ENCODE assay signal across 20 cellular contexts in genomic region chr1:172932981-172933380, GRCh38.
DNase-seq lines count a peak whose midpoint lies in the region; ATAC-seq, FAIRE-seq and TF ChIP-seq lines count a peak whose summit lies in the region.
"Had no signal": no experiment of that assay in that cellular context is flagged by ENCODE, and none has a peak within 500 bp of the region (broad histone marks: within the 10 kb centered on the region; RNA-seq: fewer than 3 reads in every experiment).

No MANE protein-coding gene starts in this region.

- no peaks in the 10 kb centered on the region for H3K27me3 ChIP-seq in PC-9 (ENCODE audit: insufficient read depth, low read depth)
- H3K27me3 ChIP-seq in foreskin keratinocyte: no peaks in the 10 kb centered on the region
- no peaks in the 10 kb centered on the region for H3K27me3 ChIP-seq in tibial artery

- peaks cover 34% of the 10 kb centered on the region for H3K4me1 ChIP-seq in PC-9 (replicated peaks; ENCODE audit: insufficient read depth)
- peaks cover 44% of the 10 kb centered on the region for H3K4me1 ChIP-seq in foreskin keratinocyte
- H3K4me1 ChIP-seq in tibial artery: peaks cover 0 to 21% (median 0%) of the 10 kb centered on the region in 4 donors

- CTCF ChIA-PET in PC-9 (lab: Charles Lee): no interaction called here

- DNase-seq in activated naive CD8-positive, alpha-beta T cell treated with anti-CD3 and anti-CD28 coated beads for 36 hours: no peak
- DNase-seq in PC-9 (no peak), foreskin keratinocyte (no peak), tibial artery (no peak), HTR-8/SVneo (ENCODE audit: insufficient read length, low spot score) (no peak), KBM-7 (no peak)
- no peak for DNase-seq in stimulated activated CD4-positive, alpha-beta T cell treated with anti-CD3 and anti-CD28 coated beads, Interleukin-2, amount 100 ng/mL, for 48 hours
- DNase-seq: activated CD4-positive, alpha-beta T cell treated with anti-CD3 and anti-CD28 coated beads for 1 hour; activated naive CD4-positive, alpha-beta T cell; COR-L47; GDM1; immature natural killer cell; NCI-H1930; NCI-H510A; SIG-M5; stimulated activated naive CD8-positive, alpha-beta T cell treated with anti-CD3 and anti-CD28 coated beads, Interleukin-15, Interleukin-2, amounts not matched to agents 100 U/mL and 50 U/mL, for 24 hours; T-helper 9 cell had no signal

- H4K20me1 ChIP-seq in PC-9 (ENCODE audit: insufficient read depth): no peaks in the 10 kb centered on the region

- H3K4me1 Mint-ChIP-seq in activated naive CD8-positive, alpha-beta T cell (ENCODE audit: low read depth): peaks cover 13% of the 10 kb centered on the region
- peaks cover 16% of the 10 kb centered on the region for H3K4me1 Mint-ChIP-seq in activated naive CD8-positive, alpha-beta T cell treated with anti-CD3 and anti-CD28 coated beads for 36 hours

- no peak for FAIRE-seq in HTR-8/SVneo (lab: Jason Lieb, UNC)
- FAIRE-seq: GM12878 had no signal

- peak overlapping the region; percentile 22 for H3K27ac Mint-ChIP-seq in activated naive CD8-positive, alpha-beta T cell
- no peak overlapping the region for H3K27ac Mint-ChIP-seq in activated naive CD8-positive, alpha-beta T cell treated with anti-CD3 and anti-CD28 coated beads for 36 hours
- H3K27ac Mint-ChIP-seq: immature natural killer cell had no signal

- peak overlapping the region; percentile 54 for H3K4me2 ChIP-seq in PC-9

- TF ChIP-seq CTCF in PC-9 (conservative IDR thresholded peaks at IDR 0.05) (no peak), foreskin keratinocyte (conservative IDR thresholded peaks at IDR 0.05) (no peak), tibial artery (IDR thresholded peaks at IDR 0.05) (no peak)

- H2AFZ ChIP-seq in PC-9: no peak overlapping the region

- BruUV-seq in PC-9 (replicated peaks; lab: Mats Ljungman, UMichigan): TSS peak; percentile 71

- H3K27ac ChIP-seq in PC-9 (peak overlapping the region; percentile 85), foreskin keratinocyte (peak overlapping the region; percentile 49), tibial artery (peak overlapping the region; percentile 25 to 59)

- no peaks in the 10 kb centered on the region for H3K9me2 ChIP-seq in PC-9 (ENCODE audit: insufficient read depth)

- H3K36me3 ChIP-seq in PC-9 (ENCODE audit: low read depth) (no peaks in the 10 kb centered on the region; the same call in 1 of the 2 replicates), tibial artery (no peaks in the 10 kb centered on the region)

- H3K9me3 ChIP-seq in PC-9 (ENCODE audit: insufficient read depth, low read depth) (peaks cover 23% of the 10 kb centered on the region), tibial artery (no peaks in the 10 kb centered on the region)

- no peaks in the 10 kb centered on the region for H3K79me2 ChIP-seq in PC-9 (ENCODE audit: low read depth)

- H3K4me3 ChIP-seq in PC-9 (no peak overlapping the region), tibial artery (no peak overlapping the region)
- H3K4me3 ChIP-seq: GM12878 had no signal

- H3F3A ChIP-seq in PC-9 (ENCODE audit: insufficient read depth, low read depth): peaks cover 16% of the 10 kb centered on the region

- POLR2A ChIA-PET in PC-9 (lab: Charles Lee; ENCODE audit: unreplicated experiment): interaction anchor here (0.6 kb wide), 2 partner anchors 9 to 110 kb away, joined by 3 to 5 read pairs; no protein-coding TSS in a partner anchor

- in situ Hi-C loops in KBM-7 (cut with MboI; ENCODE audit: low pct_unique_long_range_greater_than_20kb, low sequenced_read_pairs): no loop called here

- peaks cover 3% of the 10 kb centered on the region for H3K9me3 Mint-ChIP-seq in activated naive CD8-positive, alpha-beta T cell (ENCODE audit: low read depth)
- peaks cover 3% of the 10 kb centered on the region for H3K9me3 Mint-ChIP-seq in activated naive CD8-positive, alpha-beta T cell treated with anti-CD3 and anti-CD28 coated beads for 36 hours
- H3K9me3 Mint-ChIP-seq: immature natural killer cell had no signal

- intact Hi-C loops in PC-9 (cut with micrococcal nuclease; ENCODE audit: unreplicated experiment): loop anchor here (5.0 kb wide), 3 partner anchors 124 to 269 kb away; no protein-coding TSS in a partner anchor
- intact Hi-C loops in tibial artery (cut with DNase I; ENCODE audit: low total_unique reads): no loop called here

- H3K36me3 Mint-ChIP-seq in activated naive CD8-positive, alpha-beta T cell: peaks cover 2% of the 10 kb centered on the region
- peaks cover 1% of the 10 kb centered on the region for H3K36me3 Mint-ChIP-seq in activated naive CD8-positive, alpha-beta T cell treated with anti-CD3 and anti-CD28 coated beads for 36 hours
- H3K36me3 Mint-ChIP-seq: brain, immature natural killer cell had no signal

- no peak overlapping the region for H3K4me3 Mint-ChIP-seq in activated naive CD8-positive, alpha-beta T cell
- H3K4me3 Mint-ChIP-seq in activated naive CD8-positive, alpha-beta T cell treated with anti-CD3 and anti-CD28 coated beads for 36 hours: no peak overlapping the region
- H3K4me3 Mint-ChIP-seq: brain, immature natural killer cell had no signal

- no peak for ATAC-seq in foreskin keratinocyte
- ATAC-seq: GM12878 had no signal

- H3K27me3 Mint-ChIP-seq in activated naive CD8-positive, alpha-beta T cell: no peaks in the 10 kb centered on the region
- no peaks in the 10 kb centered on the region for H3K27me3 Mint-ChIP-seq in activated naive CD8-positive, alpha-beta T cell treated with anti-CD3 and anti-CD28 coated beads for 36 hours
- H3K27me3 Mint-ChIP-seq: brain had no signal
